Comparison of ENCODE assay signal across 8 cellular contexts in the genomic region with DNA sequence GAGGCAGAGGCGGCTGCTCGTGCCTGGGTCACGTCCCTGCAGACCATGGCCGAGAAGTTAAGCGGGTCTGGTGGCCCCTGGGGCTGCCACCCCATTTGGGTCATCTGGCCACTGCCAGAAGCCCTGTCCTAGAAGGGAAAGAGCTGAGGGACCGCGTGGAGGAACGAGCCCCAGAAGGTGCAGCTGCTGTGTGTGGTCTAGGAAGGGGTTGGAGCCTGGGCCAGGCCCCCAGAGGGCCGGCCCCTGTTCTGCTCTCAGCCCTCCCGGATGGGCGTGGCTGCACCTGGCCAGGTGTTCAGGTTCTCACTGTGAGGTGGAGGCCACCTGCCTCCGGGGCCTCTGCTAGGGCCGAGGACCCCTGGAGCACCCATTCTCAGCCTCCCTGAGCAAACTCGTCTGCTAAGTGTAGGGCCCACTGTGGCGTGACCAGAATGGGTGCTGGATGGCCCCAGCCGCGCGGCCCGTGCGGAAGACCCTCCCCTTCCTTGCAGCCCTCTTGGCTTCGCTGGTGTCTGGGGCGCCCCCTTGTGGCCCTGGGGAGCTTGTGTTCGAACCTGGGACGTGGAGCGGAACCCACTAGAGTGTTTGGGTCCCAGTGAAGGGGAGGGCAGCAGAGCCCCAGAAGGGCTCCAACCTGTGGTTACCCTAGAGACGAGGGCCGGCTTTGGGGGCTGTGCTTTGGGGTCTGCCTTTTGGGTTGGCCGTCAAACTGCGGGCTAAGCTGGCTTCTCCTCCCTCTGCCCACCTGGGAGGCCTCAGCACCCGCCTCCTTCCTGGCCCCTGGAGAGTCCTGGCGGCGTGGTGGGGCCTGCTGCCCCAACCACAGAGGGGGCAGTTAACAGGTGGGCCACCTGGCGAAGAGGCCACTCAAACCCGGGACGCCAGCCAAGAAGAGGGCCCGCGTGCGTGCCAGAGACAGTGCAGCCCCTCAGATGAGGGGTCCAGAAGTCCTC. TPM values are rescaled to one million over a fixed set of nuclear protein-coding genes. Genes with fewer than 3 reads are reported as not detected.
DNase-seq lines count a peak whose midpoint lies in the region; ATAC-seq and TF ChIP-seq lines count a peak whose summit lies in the region.

No MANE protein-coding gene starts in this region.

- H3K4me3 Mint-ChIP-seq in activated naive CD8-positive, alpha-beta T cell treated with anti-CD3 and anti-CD28 coated beads for 36 hours = peak overlapping the region; percentile 78

- H3K36me3 Mint-ChIP-seq in activated naive CD8-positive, alpha-beta T cell treated with anti-CD3 and anti-CD28 coated beads for 36 hours = peaks cover 2% of the 10 kb centered on the region

- peak overlapping the region in 1 of 3 donors; percentile 69 for H3K9ac ChIP-seq in skeletal muscle tissue (ENCODE audit: low read depth in 1 of 3, low read length in 3 of 3)

- no peak overlapping the region for H3K27ac Mint-ChIP-seq in activated naive CD8-positive, alpha-beta T cell treated with anti-CD3 and anti-CD28 coated beads for 36 hours

- peak; percentile 75 for ATAC-seq in SK-N-SH treated with all-trans-retinoic acid at 6 μM for 48 hours
- no peak for ATAC-seq in GM19455 (IDR thresholded peaks at IDR 0.05; ENCODE audit: unreplicated experiment)

- H3K9me3 Mint-ChIP-seq in activated naive CD8-positive, alpha-beta T cell treated with anti-CD3 and anti-CD28 coated beads for 36 hours = no peaks in the 10 kb centered on the region

- H3K27me3 ChIP-seq in right atrium auricular region (no peaks in the 10 kb centered on the region), skeletal muscle tissue (ENCODE audit: control insufficient read depth in 3 of 3, insufficient read depth in 3 of 3, low read length in 3 of 3) (no peaks in the 10 kb centered on the region)

- peaks cover 12% of the 10 kb centered on the region for H3K4me1 Mint-ChIP-seq in activated naive CD8-positive, alpha-beta T cell treated with anti-CD3 and anti-CD28 coated beads for 36 hours

- DNase-seq in NCI-H1048 (lab: John Stamatoyannopoulos, UW) (peak; percentile 40), right atrium auricular region (ENCODE audit: low spot score) (no peak), midbrain (lab: John Stamatoyannopoulos, UW) (no peak)
- peak; percentile 81 for DNase-seq in activated naive CD8-positive, alpha-beta T cell treated with anti-CD3 and anti-CD28 coated beads for 36 hours

- TF ChIP-seq CTCF in right atrium auricular region (IDR thresholded peaks at IDR 0.05) = peak; percentile 39 to 62

- peak overlapping the region; percentile 71; the same call in 1 of the 2 replicates for H3K4me3 ChIP-seq in GM08714 (ENCODE audit: low read length)
- peak overlapping the region in 1 of 2 donors; percentile 68 for H3K4me3 ChIP-seq in right atrium auricular region
- peak overlapping the region; percentile 30 to 58 (median 54) for H3K4me3 ChIP-seq in skeletal muscle tissue (ENCODE audit: low read length in 3 of 3)

- no peak overlapping the region for H3K27ac ChIP-seq in right atrium auricular region
- no peak overlapping the region for H3K27ac ChIP-seq in skeletal muscle tissue (ENCODE audit: low read depth, low read length)

- peaks cover 0 to 21% of the 10 kb centered on the region in 2 donors for H3K4me1 ChIP-seq in right atrium auricular region
- H3K4me1 ChIP-seq in skeletal muscle tissue (ENCODE audit: control insufficient read depth in 3 of 3, insufficient read depth in 3 of 3, low read length in 3 of 3) = peaks cover 6 to 17% (median 10%) of the 10 kb centered on the region in 3 donors

- no peaks in the 10 kb centered on the region for H3K36me3 ChIP-seq in right atrium auricular region
- peaks cover 2 to 7% (median 2%) of the 10 kb centered on the region in 3 donors for H3K36me3 ChIP-seq in skeletal muscle tissue (ENCODE audit: control insufficient read depth in 3 of 3, insufficient read depth in 3 of 3, low read length in 3 of 3)

- H3K9me3 ChIP-seq in right atrium auricular region = no peaks in the 10 kb centered on the region
- no peaks in the 10 kb centered on the region for H3K9me3 ChIP-seq in skeletal muscle tissue (ENCODE audit: control insufficient read depth in 3 of 3, low read length in 3 of 3)

- peaks cover 15% of the 10 kb centered on the region for H3K27me3 Mint-ChIP-seq in activated naive CD8-positive, alpha-beta T cell treated with anti-CD3 and anti-CD28 coated beads for 36 hours

TF ChIP-seq in SK-N-SH treated with all-trans-retinoic acid at 6 μM for 48 hours, 23 proteins besides CTCF, POLR2A, EP300 and RAD21:
- TF ChIP-seq TOX (CRISPR knock-in tag; IDR thresholded peaks at IDR 0.05; ENCODE audit: borderline replicate concordance) (no peak), ZFP3 (CRISPR knock-in tag; IDR thresholded peaks at IDR 0.05) (peak; percentile 27; the same call in 1 of the 2 replicates)

RNA-seq across cellular contexts. Expression of gene LRCOL1, which starts 49.3 kb away (rescaled TPM):
- total RNA-seq in activated naive CD8-positive, alpha-beta T cell treated with anti-CD3 and anti-CD28 coated beads for 36 hours = not detected
- not detected for total RNA-seq in right atrium auricular region
- 1.0 TPM for total RNA-seq in skeletal muscle tissue

RNA-seq across cellular contexts. Expression of gene P2RX2, which starts 57.5 kb away (rescaled TPM):
- total RNA-seq in activated naive CD8-positive, alpha-beta T cell treated with anti-CD3 and anti-CD28 coated beads for 36 hours = not detected
- total RNA-seq in right atrium auricular region (not detected), skeletal muscle tissue (not detected)

Comparison
In these comparisons a context has a peak if more than half of its experiments do, and no peak if none do; other contexts are left out.
1. DNase-seq: peak in NCI-H1048 (single experiment) and activated naive CD8-positive, alpha-beta T cell treated with anti-CD3 and anti-CD28 coated beads for 36 hours (single experiment); none in right atrium auricular region (single experiment) and midbrain (single experiment).